1 cellular context compared by ENCODE assay signal in genomic region chr22:33013051-33013450, GRCh38.
TF ChIP-seq lines count a peak whose summit lies in the region.

No MANE protein-coding gene starts in this region.

TF ChIP-seq in GM12878, 131 proteins besides CTCF, POLR2A, EP300 and RAD21 (continued from another document):
- TF ChIP-seq TAF1 (IDR thresholded peaks at IDR 0.05; ENCODE audit: borderline replicate concordance, low read depth, low read length) (no peak), ZBTB11 (CRISPR knock-in tag; IDR thresholded peaks at IDR 0.05) (no peak), NR2F1 (conservative IDR thresholded peaks at IDR 0.05) (no peak), MAX (IDR thresholded peaks at IDR 0.05; ENCODE audit: low read depth, low read length) (no peak), POU2F2 (IDR thresholded peaks at IDR 0.05; ENCODE audit: borderline replicate concordance, low read depth, low read length) (no peak)
- TF ChIP-seq, protein P1, sequence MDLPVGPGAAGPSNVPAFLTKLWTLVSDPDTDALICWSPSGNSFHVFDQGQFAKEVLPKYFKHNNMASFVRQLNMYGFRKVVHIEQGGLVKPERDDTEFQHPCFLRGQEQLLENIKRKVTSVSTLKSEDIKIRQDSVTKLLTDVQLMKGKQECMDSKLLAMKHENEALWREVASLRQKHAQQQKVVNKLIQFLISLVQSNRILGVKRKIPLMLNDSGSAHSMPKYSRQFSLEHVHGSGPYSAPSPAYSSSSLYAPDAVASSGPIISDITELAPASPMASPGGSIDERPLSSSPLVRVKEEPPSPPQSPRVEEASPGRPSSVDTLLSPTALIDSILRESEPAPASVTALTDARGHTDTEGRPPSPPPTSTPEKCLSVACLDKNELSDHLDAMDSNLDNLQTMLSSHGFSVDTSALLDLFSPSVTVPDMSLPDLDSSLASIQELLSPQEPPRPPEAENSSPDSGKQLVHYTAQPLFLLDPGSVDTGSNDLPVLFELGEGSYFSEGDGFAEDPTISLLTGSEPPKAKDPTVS (IDR thresholded peaks at IDR 0.05; ENCODE audit: low read depth, low read length): no peak
- TF ChIP-seq, protein P2, sequence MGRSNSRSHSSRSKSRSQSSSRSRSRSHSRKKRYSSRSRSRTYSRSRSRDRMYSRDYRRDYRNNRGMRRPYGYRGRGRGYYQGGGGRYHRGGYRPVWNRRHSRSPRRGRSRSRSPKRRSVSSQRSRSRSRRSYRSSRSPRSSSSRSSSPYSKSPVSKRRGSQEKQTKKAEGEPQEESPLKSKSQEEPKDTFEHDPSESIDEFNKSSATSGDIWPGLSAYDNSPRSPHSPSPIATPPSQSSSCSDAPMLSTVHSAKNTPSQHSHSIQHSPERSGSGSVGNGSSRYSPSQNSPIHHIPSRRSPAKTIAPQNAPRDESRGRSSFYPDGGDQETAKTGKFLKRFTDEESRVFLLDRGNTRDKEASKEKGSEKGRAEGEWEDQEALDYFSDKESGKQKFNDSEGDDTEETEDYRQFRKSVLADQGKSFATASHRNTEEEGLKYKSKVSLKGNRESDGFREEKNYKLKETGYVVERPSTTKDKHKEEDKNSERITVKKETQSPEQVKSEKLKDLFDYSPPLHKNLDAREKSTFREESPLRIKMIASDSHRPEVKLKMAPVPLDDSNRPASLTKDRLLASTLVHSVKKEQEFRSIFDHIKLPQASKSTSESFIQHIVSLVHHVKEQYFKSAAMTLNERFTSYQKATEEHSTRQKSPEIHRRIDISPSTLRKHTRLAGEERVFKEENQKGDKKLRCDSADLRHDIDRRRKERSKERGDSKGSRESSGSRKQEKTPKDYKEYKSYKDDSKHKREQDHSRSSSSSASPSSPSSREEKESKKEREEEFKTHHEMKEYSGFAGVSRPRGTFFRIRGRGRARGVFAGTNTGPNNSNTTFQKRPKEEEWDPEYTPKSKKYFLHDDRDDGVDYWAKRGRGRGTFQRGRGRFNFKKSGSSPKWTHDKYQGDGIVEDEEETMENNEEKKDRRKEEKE (IDR thresholded peaks at IDR 0.05): no peak
